Comparison of ENCODE assay signal across 8 cellular contexts in the genomic region with DNA sequence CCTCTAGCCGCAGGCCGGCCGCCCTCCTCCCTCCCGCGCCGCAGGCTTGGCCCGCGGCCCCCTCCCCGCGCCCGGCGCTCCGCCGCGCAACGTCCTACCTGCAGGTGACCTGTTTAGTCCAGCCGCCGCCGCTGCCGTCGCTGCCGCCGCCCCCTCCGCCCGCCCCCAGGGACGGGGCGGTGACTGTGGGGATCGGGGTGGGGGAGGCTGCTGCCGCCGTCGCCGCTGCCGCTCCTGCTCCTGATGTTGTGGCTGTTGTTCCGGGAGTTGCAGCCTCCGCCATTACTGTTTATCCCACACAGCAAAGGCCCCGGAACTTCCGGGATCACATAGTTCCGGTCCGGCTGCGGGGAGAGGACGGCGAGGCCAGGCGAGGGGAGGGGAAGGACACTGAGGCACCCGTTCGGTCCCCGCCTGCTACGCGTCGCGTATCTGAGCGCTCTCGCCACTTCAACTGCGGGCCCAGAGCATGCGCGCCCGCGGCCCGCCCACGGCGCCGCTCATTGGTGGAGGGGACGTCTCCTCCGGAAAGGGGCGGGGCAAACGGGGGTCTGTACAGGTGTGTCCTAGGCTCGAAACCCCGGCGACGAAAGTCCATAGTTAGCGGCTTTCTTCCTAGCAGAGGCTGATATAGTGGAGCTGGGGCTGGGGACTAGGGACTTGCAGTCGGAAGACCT. TPM values are rescaled to one million over a fixed set of nuclear protein-coding genes. Genes with fewer than 3 reads are reported as not detected.
DNase-seq lines count a peak whose midpoint lies in the region; ATAC-seq and TF ChIP-seq lines count a peak whose summit lies in the region.

MKRN1 (minus strand) TSS at position 444 of the 677 bp plus-strand sequence; CDS start at position 283, 161 bp downstream.

- TF ChIP-seq CTCF in GM06990 (IDR thresholded peaks at IDR 0.05; ENCODE audit: insufficient read depth, low read length, poor library complexity, severe bottlenecking): no peak
- TF ChIP-seq CTCF in omental fat pad (IDR thresholded peaks at IDR 0.05): no peak
- TF ChIP-seq CTCF in testis (IDR thresholded peaks at IDR 0.05): no peak

- no peaks in the 10 kb centered on the region for H3K9me3 ChIP-seq in testis

- peaks cover 5 to 6% of the 10 kb centered on the region in 2 donors for H3K36me3 Mint-ChIP-seq in activated naive CD4-positive, alpha-beta T cell treated with anti-CD3 and anti-CD28 coated beads, Interleukin-2, amount 50 U/mL, for 72 hours

- H3K9me3 Mint-ChIP-seq in activated naive CD4-positive, alpha-beta T cell treated with anti-CD3 and anti-CD28 coated beads, Interleukin-2, amount 50 U/mL, for 72 hours: no peaks in the 10 kb centered on the region

- peak within 1 kb of the TSS; percentile 89 to 91 for H3K27ac ChIP-seq in testis

- peaks cover 11% of the 10 kb centered on the region for H3K4me1 ChIP-seq in testis

- TF ChIP-seq POLR2A in testis (IDR thresholded peaks at IDR 0.05): peak; percentile 42

- H3K4me3 ChIP-seq in GM06990 (replicated peaks; ENCODE audit: low read depth, low read length): peak within 1 kb of the TSS; percentile 68
- peak within 1 kb of the TSS; percentile 94 to 98 for H3K4me3 ChIP-seq in testis

- peak within 1 kb of the TSS; percentile 82 to 96 for H3K27ac Mint-ChIP-seq in activated naive CD4-positive, alpha-beta T cell treated with anti-CD3 and anti-CD28 coated beads, Interleukin-2, amount 50 U/mL, for 72 hours

- 0% methylated on average over 10 to 32 of the region's 71 CpGs for WGBS in testis, 2 donors

- H3K36me3 ChIP-seq in GM06990 (ENCODE audit: control insufficient read depth, insufficient read depth, low read length) (no peaks in the 10 kb centered on the region), testis (ENCODE audit: low read depth, missing control alignments) (no peaks in the 10 kb centered on the region)

- DNase-seq in GM06990 (ENCODE audit: extremely low read depth, insufficient read length): peak; percentile 97
- peak; percentile 98 for DNase-seq in NCI-H1092 (lab: John Stamatoyannopoulos, UW)
- DNase-seq in activated naive CD4-positive, alpha-beta T cell treated with anti-CD3 and anti-CD28 coated beads, Interleukin-2, amount 50 U/mL, for 72 hours (ENCODE audit: low spot score in 2 of 2): peak; percentile 93 to 96
- DNase-seq in glomerular endothelial cell (ENCODE audit: extremely low read depth, low read depth, low spot score): peak; percentile 12
- DNase-seq in omental fat pad (ENCODE audit: low spot score): peak; percentile 76
- DNase-seq in testis: peak; percentile 96

- ATAC-seq in HG02588 (IDR thresholded peaks at IDR 0.05; ENCODE audit: unreplicated experiment) (peak; percentile 94), SK-N-SH treated with all-trans-retinoic acid at 6 μM for 48 hours (peak; percentile 96), omental fat pad (ENCODE audit: low FRiP score) (peak; percentile 96)
- peak; percentile 92 for ATAC-seq in activated naive CD4-positive, alpha-beta T cell treated with anti-CD3 and anti-CD28 coated beads, Interleukin-2, amount 50 U/mL, for 72 hours

- no peaks in the 10 kb centered on the region for H3K27me3 ChIP-seq in GM06990 (replicated peaks; ENCODE audit: control insufficient read depth, insufficient read depth, low read length)
- no peaks in the 10 kb centered on the region for H3K27me3 ChIP-seq in testis

- intact Hi-C loops in testis (cut with DNase I; ENCODE audit: low total_unique reads): no loop called here

TF ChIP-seq in SK-N-SH treated with all-trans-retinoic acid at 6 μM for 48 hours, 23 proteins besides CTCF, POLR2A, EP300 and RAD21:
- TF ChIP-seq ZNF70 (CRISPR knock-in tag; IDR thresholded peaks at IDR 0.05) (peak; percentile 74; the same call in 1 of the 2 replicates), TCF4 (CRISPR knock-in tag; IDR thresholded peaks at IDR 0.05; ENCODE audit: borderline replicate concordance) (no peak)

RNA-seq across cellular contexts. Expression of gene MKRN1, which starts in this region (rescaled TPM):
- 10 to 100 TPM; 63.6 to 87.7 TPM for total RNA-seq in activated naive CD4-positive, alpha-beta T cell treated with anti-CD3 and anti-CD28 coated beads, Interleukin-2, amount 50 U/mL, for 72 hours
- total RNA-seq in glomerular endothelial cell: 31.8 and 39.3 TPM in 2 replicates
- 10 to 100 TPM; 38.1 to 61.9 (median 52.6) TPM for total RNA-seq in omental fat pad
- total RNA-seq in testis: 100 to 1,000 TPM; 142 to 158 TPM
- 320 TPM for polyA plus RNA-seq in testis (ENCODE audit: insufficient read depth, low read depth, low replicate concordance)

Comparison
In these comparisons a context has a peak if more than half of its experiments do, and no peak if none do; other contexts are left out.
1. Peak in every context shown above with its lines: DNase-seq, ATAC-seq, H3K4me3 ChIP-seq and H3K27ac ChIP-seq.
2. DNase-seq: peak in every context shown above with its lines; median percentile 98 in NCI-H1092; 97 in GM06990; 96 in testis; 94 in activated naive CD4-positive, alpha-beta T cell treated with anti-CD3 and anti-CD28 coated beads, Interleukin-2, amount 50 U/mL, for 72 hours; 76 in omental fat pad; 12 in glomerular endothelial cell.